24 cellular contexts compared by ENCODE assay signal in the genomic region with DNA sequence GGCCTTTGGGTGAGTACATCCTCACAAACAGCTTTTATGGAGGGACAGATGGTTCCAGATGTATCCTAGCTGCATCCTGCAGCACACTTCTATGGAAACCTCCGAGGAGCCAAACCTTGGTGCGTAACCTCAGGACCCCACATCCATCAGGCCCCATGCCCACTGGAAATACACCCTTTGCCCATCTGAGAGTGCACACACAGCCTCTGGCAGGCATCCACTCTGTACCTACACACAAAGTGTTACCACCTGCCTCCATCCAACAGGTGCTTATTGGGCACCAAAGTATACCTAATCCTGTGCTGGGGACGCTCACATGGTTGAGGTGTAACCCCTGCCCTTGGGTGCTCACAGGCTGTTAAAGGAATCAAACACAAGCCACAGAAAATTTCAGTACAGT.
"Had no signal": no experiment of that assay in that cellular context is flagged by ENCODE, and none has a peak within 500 bp of the region (broad histone marks: within the 10 kb centered on the region; RNA-seq: fewer than 3 reads in every experiment).

No MANE protein-coding gene starts in this region.

- H3K27me3 Mint-ChIP-seq: activated CD8-positive, alpha-beta T cell treated with anti-CD3 and anti-CD28 coated beads for 36 hours; brain; natural killer cell treated with Interleukin-12 subunit alpha and Interleukin-12 subunit beta and Interleukin-15 and Interleukin-18, amount 100 ng/mL, for 72 hours had no signal

- H3K4me1 ChIP-seq: psoas muscle, right atrium auricular region, SJCRH30 had no signal

- H3K9me3 ChIP-seq: heart left ventricle, psoas muscle, right atrium auricular region, thoracic aorta, upper lobe of left lung had no signal

- H3K9me3 Mint-ChIP-seq: activated CD8-positive, alpha-beta T cell treated with anti-CD3 and anti-CD28 coated beads for 36 hours; activated naive CD4-positive, alpha-beta T cell treated with anti-CD3 and anti-CD28 coated beads, Interleukin-2, amount 50 U/mL, for 72 hours; brain; natural killer cell treated with Interleukin-12 subunit alpha and Interleukin-12 subunit beta and Interleukin-15 and Interleukin-18, amount 100 ng/mL, for 72 hours; WTC11 had no signal

- H3K4me1 Mint-ChIP-seq: activated CD4-positive, alpha-beta T cell treated with anti-CD3 and anti-CD28 coated beads for 36 hours; brain; mesothelial cell of epicardium; stimulated activated naive B cell treated with anti-CD40 and anti-IgM and Interleukin-4, amounts not matched to agents 10 μg/mL and 1 μg/mL and 100 μg/mL, for 72 hours; WTC11 had no signal

- ATAC-seq: activated CD4-positive, alpha-beta T cell treated with anti-CD3 and anti-CD28 coated beads for 36 hours; activated CD8-positive, alpha-beta T cell treated with anti-CD3 and anti-CD28 coated beads for 36 hours; activated naive CD4-positive, alpha-beta T cell treated with anti-CD3 and anti-CD28 coated beads, Interleukin-2, amount 50 U/mL, for 72 hours; heart left ventricle; left cardiac atrium; natural killer cell treated with Interleukin-12 subunit alpha and Interleukin-12 subunit beta and Interleukin-15 and Interleukin-18, amount 100 ng/mL, for 72 hours; psoas muscle; stimulated activated naive B cell treated with anti-CD40 and anti-IgM and Interleukin-4, amounts not matched to agents 10 μg/mL and 1 μg/mL and 100 μg/mL, for 72 hours; WTC11 had no signal

- H3K36me3 Mint-ChIP-seq: activated naive CD4-positive, alpha-beta T cell treated with anti-CD3 and anti-CD28 coated beads, Interleukin-2, amount 50 U/mL, for 72 hours; mesothelial cell of epicardium; natural killer cell treated with Interleukin-12 subunit alpha and Interleukin-12 subunit beta and Interleukin-15 and Interleukin-18, amount 100 ng/mL, for 72 hours; stimulated activated naive B cell treated with anti-CD40 and anti-IgM and Interleukin-4, amounts not matched to agents 10 μg/mL and 1 μg/mL and 100 μg/mL, for 72 hours had no signal

- H3K27me3 ChIP-seq: heart left ventricle, right atrium auricular region, upper lobe of left lung had no signal

- H3K36me3 ChIP-seq: right atrium auricular region, SJCRH30, thoracic aorta, upper lobe of left lung had no signal

- H3K4me3 Mint-ChIP-seq: activated CD4-positive, alpha-beta T cell treated with anti-CD3 and anti-CD28 coated beads for 36 hours; activated CD8-positive, alpha-beta T cell treated with anti-CD3 and anti-CD28 coated beads for 36 hours; brain; mesothelial cell of epicardium; natural killer cell treated with Interleukin-12 subunit alpha and Interleukin-12 subunit beta and Interleukin-15 and Interleukin-18, amount 100 ng/mL, for 72 hours; stimulated activated naive B cell treated with anti-CD40 and anti-IgM and Interleukin-4, amounts not matched to agents 10 μg/mL and 1 μg/mL and 100 μg/mL, for 72 hours; WTC11 had no signal

- DNase-seq: activated CD4-positive, alpha-beta T cell treated with anti-CD3 and anti-CD28 coated beads for 36 hours; activated CD8-positive, alpha-beta T cell treated with anti-CD3 and anti-CD28 coated beads for 36 hours; aorta; central memory CD4-positive, alpha-beta T cell; islet precursor cell; left cardiac atrium; psoas muscle; stimulated activated CD4-positive, alpha-beta T cell treated with anti-CD3 and anti-CD28 coated beads, Interleukin-2, amount 100 ng/mL, for 48 hours; stimulated activated CD8-positive, alpha-beta memory T cell treated with anti-CD3 and anti-CD28 coated beads, Interleukin-4, amount 100 ng/mL, for 48 hours; stimulated activated naive B cell treated with anti-CD40 and anti-IgM and Interleukin-4, amounts not matched to agents 10 μg/mL and 1 μg/mL and 100 μg/mL, for 72 hours; T-helper 1 cell had no signal

- H3K4me3 ChIP-seq: coronary artery, heart left ventricle, psoas muscle, right atrium auricular region, SJCRH30, skin epidermis, thoracic aorta, upper lobe of left lung had no signal

- H3K27ac ChIP-seq: coronary artery, epithelial cell of prostate, heart left ventricle, psoas muscle, right atrium auricular region, SJCRH30, skin epidermis, thoracic aorta, upper lobe of left lung had no signal

- H3K27ac Mint-ChIP-seq: activated CD4-positive, alpha-beta T cell treated with anti-CD3 and anti-CD28 coated beads for 36 hours; activated CD8-positive, alpha-beta T cell treated with anti-CD3 and anti-CD28 coated beads for 36 hours; activated naive CD4-positive, alpha-beta T cell treated with anti-CD3 and anti-CD28 coated beads, Interleukin-2, amount 50 U/mL, for 72 hours; brain; mesothelial cell of epicardium; natural killer cell treated with Interleukin-12 subunit alpha and Interleukin-12 subunit beta and Interleukin-15 and Interleukin-18, amount 100 ng/mL, for 72 hours; stimulated activated naive B cell treated with anti-CD40 and anti-IgM and Interleukin-4, amounts not matched to agents 10 μg/mL and 1 μg/mL and 100 μg/mL, for 72 hours; WTC11 had no signal
